1 cellular context compared by ENCODE assay signal in the genomic region with DNA sequence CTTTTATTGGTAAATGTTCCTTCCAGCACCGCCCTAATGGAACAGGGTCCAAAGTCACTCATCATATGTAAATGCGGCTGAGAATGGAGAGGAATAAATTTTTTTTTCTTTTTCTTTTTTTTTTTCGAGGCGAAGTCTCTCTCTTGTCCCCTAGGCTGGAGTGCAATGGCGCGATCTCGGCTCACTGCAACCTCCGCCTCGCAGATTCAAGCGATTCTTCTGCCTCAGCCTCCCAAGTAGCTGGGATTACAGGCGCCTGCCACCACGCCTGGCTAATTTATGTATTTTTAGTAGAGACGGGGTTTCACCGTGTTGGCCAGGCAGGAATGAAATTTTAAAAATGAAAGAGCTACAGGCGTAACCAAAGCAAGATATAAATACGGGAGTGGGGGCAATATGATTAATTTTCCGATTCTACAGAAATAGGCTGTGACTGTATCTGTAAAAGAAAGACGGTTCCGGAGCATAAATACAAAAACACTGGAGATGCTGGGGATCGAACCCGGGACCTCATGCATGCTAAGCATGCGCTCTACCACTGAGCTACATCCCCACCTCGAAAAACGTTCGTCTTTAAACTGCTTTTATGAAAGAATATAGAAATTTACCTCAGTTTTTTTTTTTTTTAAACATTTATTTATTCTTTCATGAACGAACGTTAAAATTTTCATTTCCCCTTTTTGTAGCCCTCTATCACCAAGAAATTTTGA.
TF ChIP-seq lines count a peak whose summit lies in the region.

No MANE protein-coding gene starts in this region.

TF ChIP-seq in HepG2, 621 proteins besides CTCF, POLR2A, EP300 and RAD21 (continued from another document and continues in another):
- no peak for TF ChIP-seq ZNF7 (CRISPR knock-in tag; IDR thresholded peaks at IDR 0.05)
- no peak for TF ChIP-seq ZUFSP (CRISPR knock-in tag; IDR thresholded peaks at IDR 0.05; ENCODE audit: borderline replicate concordance)
- peak; percentile 43; the same call in 1 of the 2 replicates for TF ChIP-seq GATAD1 (CRISPR knock-in tag; IDR thresholded peaks at IDR 0.05)
- TF ChIP-seq, protein P1, sequence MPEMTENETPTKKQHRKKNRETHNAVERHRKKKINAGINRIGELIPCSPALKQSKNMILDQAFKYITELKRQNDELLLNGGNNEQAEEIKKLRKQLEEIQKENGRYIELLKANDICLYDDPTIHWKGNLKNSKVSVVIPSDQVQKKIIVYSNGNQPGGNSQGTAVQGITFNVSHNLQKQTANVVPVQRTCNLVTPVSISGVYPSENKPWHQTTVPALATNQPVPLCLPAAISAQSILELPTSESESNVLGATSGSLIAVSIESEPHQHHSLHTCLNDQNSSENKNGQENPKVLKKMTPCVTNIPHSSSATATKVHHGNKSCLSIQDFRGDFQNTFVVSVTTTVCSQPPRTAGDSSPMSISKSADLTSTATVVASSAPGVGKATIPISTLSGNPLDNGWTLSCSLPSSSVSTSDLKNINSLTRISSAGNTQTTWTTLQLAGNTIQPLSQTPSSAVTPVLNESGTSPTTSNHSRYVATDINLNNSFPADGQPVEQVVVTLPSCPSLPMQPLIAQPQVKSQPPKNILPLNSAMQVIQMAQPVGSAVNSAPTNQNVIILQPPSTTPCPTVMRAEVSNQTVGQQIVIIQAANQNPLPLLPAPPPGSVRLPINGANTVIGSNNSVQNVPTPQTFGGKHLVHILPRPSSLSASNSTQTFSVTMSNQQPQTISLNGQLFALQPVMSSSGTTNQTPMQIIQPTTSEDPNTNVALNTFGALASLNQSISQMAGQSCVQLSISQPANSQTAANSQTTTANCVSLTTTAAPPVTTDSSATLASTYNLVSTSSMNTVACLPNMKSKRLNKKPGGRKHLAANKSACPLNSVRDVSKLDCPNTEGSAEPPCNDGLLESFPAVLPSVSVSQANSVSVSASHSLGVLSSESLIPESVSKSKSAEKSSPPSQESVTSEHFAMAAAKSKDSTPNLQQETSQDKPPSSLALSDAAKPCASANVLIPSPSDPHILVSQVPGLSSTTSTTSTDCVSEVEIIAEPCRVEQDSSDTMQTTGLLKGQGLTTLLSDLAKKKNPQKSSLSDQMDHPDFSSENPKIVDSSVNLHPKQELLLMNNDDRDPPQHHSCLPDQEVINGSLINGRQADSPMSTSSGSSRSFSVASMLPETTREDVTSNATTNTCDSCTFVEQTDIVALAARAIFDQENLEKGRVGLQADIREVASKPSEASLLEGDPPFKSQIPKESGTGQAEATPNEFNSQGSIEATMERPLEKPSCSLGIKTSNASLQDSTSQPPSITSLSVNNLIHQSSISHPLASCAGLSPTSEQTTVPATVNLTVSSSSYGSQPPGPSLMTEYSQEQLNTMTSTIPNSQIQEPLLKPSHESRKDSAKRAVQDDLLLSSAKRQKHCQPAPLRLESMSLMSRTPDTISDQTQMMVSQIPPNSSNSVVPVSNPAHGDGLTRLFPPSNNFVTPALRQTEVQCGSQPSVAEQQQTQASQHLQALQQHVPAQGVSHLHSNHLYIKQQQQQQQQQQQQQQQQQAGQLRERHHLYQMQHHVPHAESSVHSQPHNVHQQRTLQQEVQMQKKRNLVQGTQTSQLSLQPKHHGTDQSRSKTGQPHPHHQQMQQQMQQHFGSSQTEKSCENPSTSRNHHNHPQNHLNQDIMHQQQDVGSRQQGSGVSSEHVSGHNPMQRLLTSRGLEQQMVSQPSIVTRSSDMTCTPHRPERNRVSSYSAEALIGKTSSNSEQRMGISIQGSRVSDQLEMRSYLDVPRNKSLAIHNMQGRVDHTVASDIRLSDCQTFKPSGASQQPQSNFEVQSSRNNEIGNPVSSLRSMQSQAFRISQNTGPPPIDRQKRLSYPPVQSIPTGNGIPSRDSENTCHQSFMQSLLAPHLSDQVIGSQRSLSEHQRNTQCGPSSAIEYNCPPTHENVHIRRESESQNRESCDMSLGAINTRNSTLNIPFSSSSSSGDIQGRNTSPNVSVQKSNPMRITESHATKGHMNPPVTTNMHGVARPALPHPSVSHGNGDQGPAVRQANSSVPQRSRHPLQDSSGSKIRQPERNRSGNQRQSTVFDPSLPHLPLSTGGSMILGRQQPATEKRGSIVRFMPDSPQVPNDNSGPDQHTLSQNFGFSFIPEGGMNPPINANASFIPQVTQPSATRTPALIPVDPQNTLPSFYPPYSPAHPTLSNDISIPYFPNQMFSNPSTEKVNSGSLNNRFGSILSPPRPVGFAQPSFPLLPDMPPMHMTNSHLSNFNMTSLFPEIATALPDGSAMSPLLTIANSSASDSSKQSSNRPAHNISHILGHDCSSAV (CRISPR knock-in tag; IDR thresholded peaks at IDR 0.05; ENCODE audit: borderline replicate concordance), result no peak
- no peak for TF ChIP-seq ZNF616 (CRISPR knock-in tag; IDR thresholded peaks at IDR 0.05; ENCODE audit: low read depth)
- no peak for TF ChIP-seq ZNF337 (CRISPR knock-in tag; IDR thresholded peaks at IDR 0.05; ENCODE audit: borderline replicate concordance, low read depth)
- TF ChIP-seq ZFP1 (CRISPR knock-in tag; IDR thresholded peaks at IDR 0.05), result no peak; the same call in 1 of the 2 replicates
- TF ChIP-seq, protein P2, sequence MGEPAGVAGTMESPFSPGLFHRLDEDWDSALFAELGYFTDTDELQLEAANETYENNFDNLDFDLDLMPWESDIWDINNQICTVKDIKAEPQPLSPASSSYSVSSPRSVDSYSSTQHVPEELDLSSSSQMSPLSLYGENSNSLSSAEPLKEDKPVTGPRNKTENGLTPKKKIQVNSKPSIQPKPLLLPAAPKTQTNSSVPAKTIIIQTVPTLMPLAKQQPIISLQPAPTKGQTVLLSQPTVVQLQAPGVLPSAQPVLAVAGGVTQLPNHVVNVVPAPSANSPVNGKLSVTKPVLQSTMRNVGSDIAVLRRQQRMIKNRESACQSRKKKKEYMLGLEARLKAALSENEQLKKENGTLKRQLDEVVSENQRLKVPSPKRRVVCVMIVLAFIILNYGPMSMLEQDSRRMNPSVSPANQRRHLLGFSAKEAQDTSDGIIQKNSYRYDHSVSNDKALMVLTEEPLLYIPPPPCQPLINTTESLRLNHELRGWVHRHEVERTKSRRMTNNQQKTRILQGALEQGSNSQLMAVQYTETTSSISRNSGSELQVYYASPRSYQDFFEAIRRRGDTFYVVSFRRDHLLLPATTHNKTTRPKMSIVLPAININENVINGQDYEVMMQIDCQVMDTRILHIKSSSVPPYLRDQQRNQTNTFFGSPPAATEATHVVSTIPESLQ (CRISPR knock-in tag; conservative IDR thresholded peaks at IDR 0.05), result no peak
- no peak for TF ChIP-seq ZNF138 (CRISPR knock-in tag; IDR thresholded peaks at IDR 0.05; ENCODE audit: low read depth)
- TF ChIP-seq IRF9 (CRISPR knock-in tag; IDR thresholded peaks at IDR 0.05; ENCODE audit: borderline replicate concordance), result no peak
- no peak for TF ChIP-seq ZNF564 (CRISPR knock-in tag; IDR thresholded peaks at IDR 0.05)
- TF ChIP-seq ZBTB8A (CRISPR knock-in tag; IDR thresholded peaks at IDR 0.05; ENCODE audit: borderline replicate concordance, low read depth), result no peak
- peak; percentile 37; the same call in 1 of the 2 replicates for TF ChIP-seq GATAD2A (CRISPR knock-in tag; IDR thresholded peaks at IDR 0.05)
- TF ChIP-seq ZNF142 (CRISPR knock-in tag; IDR thresholded peaks at IDR 0.05), result no peak
- no peak for TF ChIP-seq ZNF569 (CRISPR knock-in tag; IDR thresholded peaks at IDR 0.05; ENCODE audit: borderline replicate concordance)
- TF ChIP-seq SAFB2 (CRISPR knock-in tag; IDR thresholded peaks at IDR 0.05; ENCODE audit: borderline replicate concordance, low read depth), result no peak
- TF ChIP-seq NR2F1 (CRISPR knock-in tag; IDR thresholded peaks at IDR 0.05), result no peak
- TF ChIP-seq ZNF382 (CRISPR knock-in tag; IDR thresholded peaks at IDR 0.05; ENCODE audit: borderline replicate concordance), result no peak
- TF ChIP-seq FOXM1 (CRISPR knock-in tag; IDR thresholded peaks at IDR 0.05), result no peak
- TF ChIP-seq ZNF670 (CRISPR knock-in tag; IDR thresholded peaks at IDR 0.05; ENCODE audit: borderline replicate concordance), result no peak
- peak; percentile 32; the same call in 1 of the 2 replicates for TF ChIP-seq ZNF614 (CRISPR knock-in tag; IDR thresholded peaks at IDR 0.05; ENCODE audit: borderline replicate concordance)
- no peak; the same call in 1 of the 2 replicates for TF ChIP-seq ELF1 (CRISPR knock-in tag; IDR thresholded peaks at IDR 0.05)
- no peak for TF ChIP-seq CBX1 (IDR thresholded peaks at IDR 0.05; ENCODE audit: low read depth)
- no peak for TF ChIP-seq PCBP1 (IDR thresholded peaks at IDR 0.05; ENCODE audit: borderline replicate concordance, low read depth, low read length)
- TF ChIP-seq, protein P3, sequence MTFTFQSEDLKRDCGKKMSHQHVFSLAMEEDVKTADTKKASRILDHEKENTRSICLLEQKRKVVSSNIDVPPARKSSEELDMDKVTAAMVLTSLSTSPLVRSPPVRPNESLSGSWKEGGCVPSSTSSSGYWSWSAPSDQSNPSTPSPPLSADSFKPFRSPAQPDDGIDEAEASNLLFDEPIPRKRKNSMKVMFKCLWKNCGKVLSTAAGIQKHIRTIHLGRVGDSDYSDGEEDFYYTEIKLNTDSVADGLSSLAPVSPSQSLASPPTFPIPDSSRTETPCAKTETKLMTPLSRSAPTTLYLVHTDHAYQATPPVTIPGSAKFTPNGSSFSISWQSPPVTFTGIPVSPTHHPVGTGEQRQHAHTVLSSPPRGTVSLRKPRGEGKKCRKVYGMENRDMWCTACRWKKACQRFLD (CRISPR knock-in tag; IDR thresholded peaks at IDR 0.05; ENCODE audit: borderline replicate concordance), result no peak
- TF ChIP-seq MTF1 (CRISPR knock-in tag; IDR thresholded peaks at IDR 0.05), result no peak
- 0 out of 2 replicates have a peak, but pooled peaks have one; percentile 50 for TF ChIP-seq KDM3A (CRISPR knock-in tag; IDR thresholded peaks at IDR 0.05; ENCODE audit: low read depth)
- TF ChIP-seq, protein P4, sequence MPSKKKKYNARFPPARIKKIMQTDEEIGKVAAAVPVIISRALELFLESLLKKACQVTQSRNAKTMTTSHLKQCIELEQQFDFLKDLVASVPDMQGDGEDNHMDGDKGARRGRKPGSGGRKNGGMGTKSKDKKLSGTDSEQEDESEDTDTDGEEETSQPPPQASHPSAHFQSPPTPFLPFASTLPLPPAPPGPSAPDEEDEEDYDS (CRISPR knock-in tag; IDR thresholded peaks at IDR 0.05), result 0 out of 2 replicates have a peak, but pooled peaks have one; percentile 13
- TF ChIP-seq ZNF350 (CRISPR knock-in tag; IDR thresholded peaks at IDR 0.05; ENCODE audit: borderline replicate concordance, low read depth), result no peak
- no peak for TF ChIP-seq CCAR2 (optimal IDR thresholded peaks at IDR 0.05; ENCODE audit: low read depth, low read length)
- no peak for TF ChIP-seq GATA4 (IDR thresholded peaks at IDR 0.05; ENCODE audit: borderline replicate concordance, low read depth)
- TF ChIP-seq POLR2AphosphoS2 (IDR thresholded peaks at IDR 0.05; ENCODE audit: low read depth, low read length), result no peak
- no peak for TF ChIP-seq ZNF414 (CRISPR knock-in tag; IDR thresholded peaks at IDR 0.05)
- peak; percentile 45 for TF ChIP-seq TEAD3 (CRISPR knock-in tag; optimal IDR thresholded peaks at IDR 0.05; ENCODE audit: borderline replicate concordance)
